ENCODE assay signal across 26 cellular contexts in the genomic region with DNA sequence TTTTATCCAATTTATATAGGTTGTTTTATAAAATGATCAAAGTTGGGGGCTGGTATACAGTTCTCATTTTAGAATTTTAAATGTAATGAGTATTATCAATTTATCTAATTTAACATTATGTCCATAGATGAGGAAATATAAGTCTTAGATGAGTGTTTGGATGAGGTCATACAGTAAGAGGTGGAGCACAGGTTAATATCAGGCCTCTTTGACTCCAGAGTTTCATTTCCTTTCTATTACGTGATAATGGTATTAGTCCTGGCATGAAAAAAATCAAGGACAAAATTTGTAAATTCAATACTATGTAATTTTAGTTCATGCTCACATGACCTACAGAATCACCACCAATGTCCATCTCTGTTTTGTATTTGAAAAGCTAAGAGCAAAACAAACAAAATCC.
"Had no signal": no experiment of that assay in that cellular context is flagged by ENCODE, and none has a peak within 500 bp of the region (broad histone marks: within the 10 kb centered on the region; RNA-seq: fewer than 3 reads in every experiment).

No MANE protein-coding gene starts in this region.

- H3K9me3 ChIP-seq: gastroesophageal sphincter, heart left ventricle, left lung, suprapubic skin, transverse colon, upper lobe of right lung, uterus had no signal

- ATAC-seq: gastroesophageal sphincter; heart left ventricle; left cardiac atrium; left lung; naive thymus-derived CD4-positive, alpha-beta T cell; sciatic nerve; stimulated activated naive CD8-positive, alpha-beta T cell treated with anti-CD3 and anti-CD28 coated beads, Interleukin-15, amount 100 ng/mL, for 72 hours; upper lobe of right lung had no signal

- H3K27ac ChIP-seq: coronary artery, gastroesophageal sphincter, heart left ventricle, hepatocyte, left lung, neural progenitor cell, parathyroid adenoma, suprapubic skin, transverse colon, upper lobe of right lung, uterus had no signal

- DNase-seq: dermis blood vessel endothelial cell; effector memory CD4-positive, alpha-beta T cell; heart left ventricle; left cardiac atrium; left lung; mesendoderm; midbrain; naive thymus-derived CD4-positive, alpha-beta T cell; stimulated activated CD4-positive, alpha-beta T cell treated with anti-CD3 and anti-CD28 coated beads, Interleukin-12 subunit alpha, Interleukin-12 subunit beta, amount 100 ng/mL, for 4 hours; stimulated activated CD4-positive, alpha-beta T cell treated with anti-CD3 and anti-CD28 coated beads, Interleukin-1b, Interleukin-23, amount 100 ng/mL, for 48 hours; stimulated activated CD4-positive, alpha-beta T cell treated with anti-CD3 and anti-CD28 coated beads, Interleukin-4, amount 100 ng/mL, for 1 hour; stimulated activated CD8-positive, alpha-beta memory T cell treated with anti-CD3 and anti-CD28 coated beads, Interleukin-4, amount 100 ng/mL, for 48 hours; stimulated activated naive CD4-positive, alpha-beta T cell; stimulated activated naive CD8-positive, alpha-beta T cell treated with anti-CD3 and anti-CD28 coated beads, Interleukin-15, amount 100 ng/mL, for 72 hours; transverse colon; upper lobe of right lung; uterus had no signal

- H3K4me3 ChIP-seq: coronary artery, gastroesophageal sphincter, heart left ventricle, hepatocyte, left lung, neural progenitor cell, smooth muscle cell, suprapubic skin, transverse colon, upper lobe of right lung, uterus had no signal

- H3K4me1 ChIP-seq: gastroesophageal sphincter, heart left ventricle, left lung, neural progenitor cell, parathyroid adenoma, suprapubic skin, transverse colon, upper lobe of right lung, uterus had no signal

- H2AFZ ChIP-seq: hepatocyte, neural progenitor cell, parathyroid adenoma had no signal

- H3K4me2 ChIP-seq: hepatocyte, neural progenitor cell, smooth muscle cell had no signal

- H3K36me3 ChIP-seq: gastroesophageal sphincter, heart left ventricle, left lung, neural progenitor cell, suprapubic skin, transverse colon, upper lobe of right lung, uterus had no signal

- H3K9ac ChIP-seq: neural progenitor cell, parathyroid adenoma had no signal

- H3K79me2 ChIP-seq: hepatocyte, parathyroid adenoma had no signal

- H3K27me3 ChIP-seq: gastroesophageal sphincter, heart left ventricle, hepatocyte, left lung, neural progenitor cell, suprapubic skin, transverse colon, upper lobe of right lung, uterus had no signal

- FAIRE-seq: endothelial cell of umbilical vein had no signal
